ENCODE assay signal across 1 cellular context in the genomic region with DNA sequence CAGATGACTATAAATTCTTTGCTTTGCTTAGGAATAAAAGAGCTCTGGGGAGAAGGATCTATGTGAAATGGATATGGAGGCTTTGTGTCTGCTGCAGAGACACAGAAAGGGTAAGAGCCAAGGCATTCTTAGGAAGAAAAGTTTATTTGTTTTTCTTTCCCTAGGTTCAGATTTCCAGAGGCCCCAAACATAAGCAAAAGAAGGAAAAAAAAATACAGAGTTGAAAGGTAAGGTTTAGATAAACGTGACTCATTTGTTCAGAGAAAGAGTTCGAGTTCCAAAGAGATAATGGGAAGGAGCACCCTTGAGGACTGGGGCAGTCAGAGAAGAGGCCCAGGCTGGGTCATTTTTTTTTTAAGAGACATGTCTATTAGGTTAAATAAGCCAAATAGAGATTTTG.
A peak's percentile ranks its signal among the peaks of the same experiment; 100 is the strongest.
TF ChIP-seq lines count a peak whose summit lies in the region.

No MANE protein-coding gene starts in this region.

TF ChIP-seq in IMR-90, 13 proteins besides CTCF, POLR2A, EP300 and RAD21:
- TF ChIP-seq RFX5 (IDR thresholded peaks at IDR 0.05; ENCODE audit: low read depth, low read length) (no peak), BHLHE40 (IDR thresholded peaks at IDR 0.05; ENCODE audit: low read depth, low read length) (peak; percentile 51; the same call in 1 of the 2 replicates), NFE2L2 (IDR thresholded peaks at IDR 0.05; ENCODE audit: low read depth, low read length) (no peak), FOS (IDR thresholded peaks at IDR 0.05; ENCODE audit: low read depth, low read length) (peak; percentile 48)
TF ChIP-seq in IMR-90: peak in this region for 2.
